In genomic region chr6:30763618-30764489, GRCh38 we compare ENCODE assay signal across 1 cellular context.
TF ChIP-seq lines count a peak whose summit lies in the region.

No MANE protein-coding gene starts in this region.

TF ChIP-seq in HepG2, 621 proteins besides CTCF, POLR2A, EP300 and RAD21 (continued from another document and continues in another):
- peak; percentile 68 for TF ChIP-seq ZNF770 (CRISPR knock-in tag; IDR thresholded peaks at IDR 0.05)
- no peak for TF ChIP-seq ZNF24 (IDR thresholded peaks at IDR 0.05)
- TF ChIP-seq FOXO1 (CRISPR knock-in tag; IDR thresholded peaks at IDR 0.05), result peak; percentile 97
- no peak for TF ChIP-seq ZNF468 (CRISPR knock-in tag; IDR thresholded peaks at IDR 0.05)
- TF ChIP-seq RXRB (CRISPR knock-in tag; IDR thresholded peaks at IDR 0.05; ENCODE audit: borderline replicate concordance), result peak; percentile 97
- TF ChIP-seq ATF3 (CRISPR knock-in tag; IDR thresholded peaks at IDR 0.05), result peak; percentile 54; the same call in 1 of the 2 replicates
- no peak for TF ChIP-seq PLRG1 (conservative IDR thresholded peaks at IDR 0.05)
- TF ChIP-seq BORCS8-MEF2B (CRISPR knock-in tag; IDR thresholded peaks at IDR 0.05), result peak; percentile 47
- TF ChIP-seq ISL2 (CRISPR knock-in tag; IDR thresholded peaks at IDR 0.05), result peak; percentile 90
- no peak for TF ChIP-seq ZNF383 (CRISPR knock-in tag; IDR thresholded peaks at IDR 0.05; ENCODE audit: borderline replicate concordance)
- peak; percentile 69; the same call in 1 of the 2 replicates for TF ChIP-seq ZSCAN29 (CRISPR knock-in tag; conservative IDR thresholded peaks at IDR 0.05)
- TF ChIP-seq TBL1XR1 (IDR thresholded peaks at IDR 0.05; ENCODE audit: borderline replicate concordance, low read length, partially characterized antibody), result peak; percentile 58
- no peak for TF ChIP-seq ZSCAN22 (CRISPR knock-in tag; IDR thresholded peaks at IDR 0.05)
- TF ChIP-seq ZMYM2 (CRISPR knock-in tag; IDR thresholded peaks at IDR 0.05), result peak; percentile 54; the same call in 1 of the 2 replicates
- 0 out of 2 replicates have a peak, but pooled peaks have one; percentile 62 for TF ChIP-seq ZBTB1 (CRISPR knock-in tag; IDR thresholded peaks at IDR 0.05; ENCODE audit: borderline replicate concordance)
- no peak; the same call in 1 of the 2 replicates for TF ChIP-seq ZIK1 (CRISPR knock-in tag; IDR thresholded peaks at IDR 0.05; ENCODE audit: borderline replicate concordance, low read depth)
- TF ChIP-seq ZNF10 (CRISPR knock-in tag; IDR thresholded peaks at IDR 0.05; ENCODE audit: borderline replicate concordance, low read depth), result no peak
- 0 out of 2 replicates have a peak, but pooled peaks have one; percentile 47 for TF ChIP-seq RBAK (CRISPR knock-in tag; IDR thresholded peaks at IDR 0.05)
- TF ChIP-seq HMGA1 (CRISPR knock-in tag; conservative IDR thresholded peaks at IDR 0.05), result no peak
- TF ChIP-seq NAIF1 (CRISPR knock-in tag; IDR thresholded peaks at IDR 0.05; ENCODE audit: borderline replicate concordance), result peak; percentile 81; the same call in 1 of the 2 replicates
- TF ChIP-seq BATF2 (CRISPR knock-in tag; IDR thresholded peaks at IDR 0.05), result no peak
- TF ChIP-seq HBP1 (CRISPR knock-in tag; IDR thresholded peaks at IDR 0.05; ENCODE audit: low read depth), result no peak
- TF ChIP-seq HIVEP1 (CRISPR knock-in tag; IDR thresholded peaks at IDR 0.05), result 0 out of 2 replicates have a peak, but pooled peaks have one; percentile 62
- TF ChIP-seq HNF1A (IDR thresholded peaks at IDR 0.05; ENCODE audit: low read depth), result peak; percentile 99
- peak; percentile 99 for TF ChIP-seq HNF1A (CRISPR knock-in tag; IDR thresholded peaks at IDR 0.05; ENCODE audit: borderline replicate concordance)
- TF ChIP-seq RFX5 (IDR thresholded peaks at IDR 0.05; ENCODE audit: low read depth, low read length), result no peak
- TF ChIP-seq SNAPC5 (CRISPR knock-in tag; IDR thresholded peaks at IDR 0.05; ENCODE audit: borderline replicate concordance), result no peak; the same call in 1 of the 2 replicates
- peak; percentile 64 for TF ChIP-seq ZBTB25 (CRISPR knock-in tag; IDR thresholded peaks at IDR 0.05)
- TF ChIP-seq LCORL (IDR thresholded peaks at IDR 0.05), result 0 out of 2 replicates have a peak, but pooled peaks have one; percentile 44
- TF ChIP-seq LCORL (CRISPR knock-in tag; IDR thresholded peaks at IDR 0.05), result peak; percentile 92
- TF ChIP-seq ZNF331 (CRISPR knock-in tag; IDR thresholded peaks at IDR 0.05), result peak; percentile 83; the same call in 1 of the 2 replicates
- 0 out of 2 replicates have a peak, but pooled peaks have one; percentile 47 for TF ChIP-seq TP53 (CRISPR knock-in tag; conservative IDR thresholded peaks at IDR 0.05)
- no peak for TF ChIP-seq AGO1 (IDR thresholded peaks at IDR 0.05; ENCODE audit: low read depth, low read length, poor library complexity, severe bottlenecking)
- TF ChIP-seq NFYB (CRISPR knock-in tag; IDR thresholded peaks at IDR 0.05), result no peak; the same call in 1 of the 2 replicates
- no peak for TF ChIP-seq DDIT3 (CRISPR knock-in tag; IDR thresholded peaks at IDR 0.05)
- 0 out of 2 replicates have a peak, but pooled peaks have one; percentile 58 for TF ChIP-seq ZBED4 (CRISPR knock-in tag; IDR thresholded peaks at IDR 0.05; ENCODE audit: borderline replicate concordance)
- no peak for TF ChIP-seq ZNF260 (CRISPR knock-in tag; IDR thresholded peaks at IDR 0.05; ENCODE audit: borderline replicate concordance, low read depth)
- peak; percentile 98 for TF ChIP-seq TEAD3 (CRISPR knock-in tag; optimal IDR thresholded peaks at IDR 0.05; ENCODE audit: borderline replicate concordance)
- TF ChIP-seq MYNN (CRISPR knock-in tag; IDR thresholded peaks at IDR 0.05; ENCODE audit: low read depth), result peak; percentile 89
- peak; percentile 88 for TF ChIP-seq KDM6A (CRISPR knock-in tag; IDR thresholded peaks at IDR 0.05; ENCODE audit: low read depth)
- no peak; the same call in 1 of the 2 replicates for TF ChIP-seq ZNF124 (CRISPR knock-in tag; IDR thresholded peaks at IDR 0.05)
- peak; percentile 48 for TF ChIP-seq ZFX (CRISPR knock-in tag; IDR thresholded peaks at IDR 0.05; ENCODE audit: low read depth)
- TF ChIP-seq THAP9 (CRISPR knock-in tag; IDR thresholded peaks at IDR 0.05; ENCODE audit: borderline replicate concordance), result peak; percentile 76; the same call in 1 of the 2 replicates
- TF ChIP-seq ELF3 (CRISPR knock-in tag; IDR thresholded peaks at IDR 0.05), result peak; percentile 98
- 0 out of 2 replicates have a peak, but pooled peaks have one; percentile 36 for TF ChIP-seq ZFP37 (CRISPR knock-in tag; IDR thresholded peaks at IDR 0.05; ENCODE audit: borderline replicate concordance)
- no peak for TF ChIP-seq ZNF549 (CRISPR knock-in tag; IDR thresholded peaks at IDR 0.05)
- no peak for TF ChIP-seq ZNF660 (CRISPR knock-in tag; IDR thresholded peaks at IDR 0.05; ENCODE audit: borderline replicate concordance, low read depth)
- peak; percentile 40; the same call in 1 of the 2 replicates for TF ChIP-seq DMAP1 (CRISPR knock-in tag; IDR thresholded peaks at IDR 0.05)
